In genomic region chr13:114234266-114234644, GRCh38 we compare ENCODE assay signal across 8 cellular contexts. TPM values are rescaled to one million over a fixed set of nuclear protein-coding genes. Genes with fewer than 3 reads are reported as not detected.
DNase-seq lines count a peak whose midpoint lies in the region; ATAC-seq, FAIRE-seq and TF ChIP-seq lines count a peak whose summit lies in the region.

No MANE protein-coding gene starts in this region.

- intact Hi-C loops in CD4-positive, alpha-beta memory T cell (cut with micrococcal nuclease): loop anchor here (2.0 kb wide), 3 partner anchors 47 to 417 kb away; partner anchors contain the start of gene UPF3A
- intact Hi-C loops in endothelial cell of umbilical vein (cut with micrococcal nuclease): loop anchor here (2.0 kb wide), 1 partner anchor 283 kb away; no protein-coding TSS in a partner anchor

- POLR2A ChIA-PET in CD4-positive, alpha-beta memory T cell (lab: Charles Lee; ENCODE audit: partially characterized antibody): no interaction called here
- POLR2A ChIA-PET in endothelial cell of umbilical vein (lab: Charles Lee): no interaction called here

- no peaks in the 10 kb centered on the region for H3K27me3 ChIP-seq in CD4-positive, alpha-beta memory T cell (ENCODE audit: insufficient read depth, low read length)
- peaks cover 20 to 26% of the 10 kb centered on the region in 2 experiments for H3K27me3 ChIP-seq in endothelial cell of umbilical vein (ENCODE audit: control insufficient read depth in 2 of 2, insufficient read depth in 2 of 2, low read length in 2 of 2)
- no peaks in the 10 kb centered on the region for H3K27me3 ChIP-seq in parathyroid adenoma (ENCODE audit: control insufficient read depth, insufficient read depth, low read length)

- H3K36me3 ChIP-seq in CD4-positive, alpha-beta memory T cell (ENCODE audit: insufficient read depth, low read length): peaks cover 21% of the 10 kb centered on the region
- H3K36me3 ChIP-seq in endothelial cell of umbilical vein (ENCODE audit: control insufficient read depth in 2 of 2, extremely low read depth in 1 of 2, insufficient read depth in 2 of 2, low read length in 2 of 2): peaks cover 10 to 12% of the 10 kb centered on the region in 2 experiments
- H3K36me3 ChIP-seq in parathyroid adenoma (ENCODE audit: control insufficient read depth, insufficient read depth, low read length): no peaks in the 10 kb centered on the region

- H3K4me3 ChIP-seq in CD4-positive, alpha-beta memory T cell (ENCODE audit: low read length in 2 of 2): peak overlapping the region; percentile 17 to 66
- H3K4me3 ChIP-seq in endothelial cell of umbilical vein (replicated peaks in 1 of 3; ENCODE audit: insufficient read depth in 1 of 3, low read depth in 1 of 3, low read length in 3 of 3): peak overlapping the region in 2 of 3 experiments; percentile 31 to 96
- H3K4me3 ChIP-seq in parathyroid adenoma (ENCODE audit: low read depth, low read length): peak overlapping the region; percentile 78

- no peaks in the 10 kb centered on the region for H3K9me3 ChIP-seq in CD4-positive, alpha-beta memory T cell (ENCODE audit: control insufficient read depth in 1 of 2, low read length in 2 of 2)
- H3K9me3 ChIP-seq in endothelial cell of umbilical vein (replicated peaks; ENCODE audit: control insufficient read depth, insufficient read depth, low read length) (no peaks in the 10 kb centered on the region), parathyroid adenoma (ENCODE audit: control insufficient read depth, low read length) (no peaks in the 10 kb centered on the region)

- H3K27ac Mint-ChIP-seq in CD4-positive, alpha-beta memory T cell: peak overlapping the region; percentile 39 to 87 (median 75)

- no peak for TF ChIP-seq POLR2A in endothelial cell of umbilical vein (IDR thresholded peaks at IDR 0.05; ENCODE audit: low read depth, low read length)

- H3K27me3 Mint-ChIP-seq in CD4-positive, alpha-beta memory T cell: peaks cover 3% of the 10 kb centered on the region in 2 donors

- CTCF ChIA-PET in CD4-positive, alpha-beta memory T cell (lab: Charles Lee; ENCODE audit: partially characterized antibody): no interaction called here
- CTCF ChIA-PET in endothelial cell of umbilical vein (lab: Charles Lee): no interaction called here

- peaks cover 14 to 25% of the 10 kb centered on the region in 2 donors for H3K36me3 Mint-ChIP-seq in CD4-positive, alpha-beta memory T cell

- peaks cover 16 to 33% (median 27%) of the 10 kb centered on the region in 4 donors for H3K4me1 Mint-ChIP-seq in CD4-positive, alpha-beta memory T cell

- no peak overlapping the region for H3K9ac ChIP-seq in endothelial cell of umbilical vein (replicated peaks; ENCODE audit: extremely low read depth, insufficient read depth, low read length)
- no peak overlapping the region for H3K9ac ChIP-seq in parathyroid adenoma

- peaks cover 0 to 2% (median 0%) of the 10 kb centered on the region in 8 donors for H3K9me3 Mint-ChIP-seq in CD4-positive, alpha-beta memory T cell

- ATAC-seq in HG03520 (IDR thresholded peaks at IDR 0.05; ENCODE audit: unreplicated experiment): no peak

- peak overlapping the region; percentile 46 for H3K27ac ChIP-seq in CD4-positive, alpha-beta memory T cell (ENCODE audit: low read depth, low read length)
- H3K27ac ChIP-seq in endothelial cell of umbilical vein (ENCODE audit: insufficient read depth, low read depth, low read length) (no peak overlapping the region), parathyroid adenoma (peak overlapping the region; percentile 27)

- no TSS peak for BruUV-seq in endothelial cell of umbilical vein (replicated peaks; lab: Mats Ljungman, UMichigan)

- H3K9me1 ChIP-seq in endothelial cell of umbilical vein (replicated peaks; ENCODE audit: control insufficient read depth, extremely low read depth, insufficient read depth, low read length): no peaks in the 10 kb centered on the region

- peaks cover 21% of the 10 kb centered on the region for H3K4me1 ChIP-seq in CD4-positive, alpha-beta memory T cell (ENCODE audit: insufficient read depth, low read length)
- H3K4me1 ChIP-seq in endothelial cell of umbilical vein (ENCODE audit: control insufficient read depth, extremely low read depth, insufficient read depth, low read length) (peaks cover 6% of the 10 kb centered on the region), parathyroid adenoma (no peaks in the 10 kb centered on the region)

- no peak for DNase-seq in CD4-positive, alpha-beta memory T cell
- DNase-seq in OCI-M1 (lab: John Stamatoyannopoulos, UW): peak; percentile 62
- no peak for DNase-seq in endothelial cell of umbilical vein (ENCODE audit: low read depth, low spot score)
- no peak for DNase-seq in SHP77 (lab: John Stamatoyannopoulos, UW)
- no peak for DNase-seq in NCI-H1436 (lab: John Stamatoyannopoulos, UW)
- DNase-seq in NCI-H524 (lab: John Stamatoyannopoulos, UW): no peak

- dilution Hi-C loops in endothelial cell of umbilical vein (cut with MboI; ENCODE audit: extremely low pct_ligation_motif_present, low sequenced_read_pairs): no loop called here

- peak overlapping the region; percentile 38 for H3K4me2 ChIP-seq in endothelial cell of umbilical vein (ENCODE audit: insufficient read depth, low read length)
- H3K4me2 ChIP-seq in parathyroid adenoma (ENCODE audit: low read length): peak overlapping the region; percentile 31

- H2AFZ ChIP-seq in endothelial cell of umbilical vein (ENCODE audit: low read depth, low read length) (peak overlapping the region; percentile 95), parathyroid adenoma (peak overlapping the region; percentile 81)

- no peak for FAIRE-seq in endothelial cell of umbilical vein (lab: Jason Lieb, UNC)

- peaks cover 25% of the 10 kb centered on the region for H3K79me2 ChIP-seq in endothelial cell of umbilical vein (ENCODE audit: control insufficient read depth, insufficient read depth, low read length)
- H3K79me2 ChIP-seq in parathyroid adenoma: no peaks in the 10 kb centered on the region

- H4K20me1 ChIP-seq in endothelial cell of umbilical vein (replicated peaks; ENCODE audit: control insufficient read depth, extremely low read depth, insufficient read depth, low read length): no peaks in the 10 kb centered on the region

- TF ChIP-seq CTCF in endothelial cell of umbilical vein (IDR thresholded peaks at IDR 0.05; ENCODE audit: extremely low read depth in 1 of 2, insufficient read depth in 1 of 2, low read depth in 1 of 2, low read length in 2 of 2) (no peak), parathyroid adenoma (IDR thresholded peaks at IDR 0.05) (no peak)

- H3K4me3 Mint-ChIP-seq in CD4-positive, alpha-beta memory T cell: peak overlapping the region; percentile 83 to 92 (median 89)

TF ChIP-seq in endothelial cell of umbilical vein, 7 proteins besides CTCF, POLR2A, EP300 and RAD21:
- no peak for TF ChIP-seq POLR2AphosphoS5 (IDR thresholded peaks at IDR 0.05; ENCODE audit: insufficient read depth, low read depth, low read length)
- TF ChIP-seq FOS (IDR thresholded peaks at IDR 0.05; ENCODE audit: borderline replicate concordance, insufficient read depth, low read length): no peak
- no peak for TF ChIP-seq GATA2 (IDR thresholded peaks at IDR 0.05; ENCODE audit: insufficient read depth, insufficient read length, low read depth, low read length)
- no peak for TF ChIP-seq JUN (IDR thresholded peaks at IDR 0.05; ENCODE audit: borderline replicate concordance, insufficient read depth, insufficient read length, low read depth)
- no peak for TF ChIP-seq MYC (IDR thresholded peaks at IDR 0.05; ENCODE audit: low read depth, low read length)
- TF ChIP-seq MAX (IDR thresholded peaks at IDR 0.05; ENCODE audit: insufficient read depth, insufficient read length): no peak
- TF ChIP-seq EZH2 (IDR thresholded peaks at IDR 0.05; ENCODE audit: borderline replicate concordance, low read depth, low read length, severe bottlenecking): no peak
TF ChIP-seq in endothelial cell of umbilical vein: peak in this region for 0.

RNA-seq across cellular contexts. Expression of gene CDC16, which starts 0.4 kb away (rescaled TPM):
- 10 to 100 TPM; 86.0 to 87.9 TPM for total RNA-seq in CD4-positive, alpha-beta memory T cell
- 10 to 100 TPM; 12.9 to 21.5 TPM for polyA plus RNA-seq in CD4-positive, alpha-beta memory T cell
- 77.1 and 83.3 TPM in 2 replicates for total RNA-seq in endothelial cell of umbilical vein
- polyA plus RNA-seq in endothelial cell of umbilical vein: 39.2 and 41.6 TPM in 2 replicates
- polyA plus RNA-seq in endothelial cell of umbilical vein (2011; cell fraction: cytosol; rRNA removed): 41.9 and 47.2 TPM in 2 replicates
- polyA plus RNA-seq in endothelial cell of umbilical vein (2011; cell fraction: nucleus; rRNA removed): 164 and 183 TPM in 2 replicates
- 69.9 and 74.9 TPM in 2 replicates for polyA plus RNA-seq in endothelial cell of umbilical vein (2012)
- polyA minus RNA-seq in endothelial cell of umbilical vein: 60.6 and 68.8 TPM in 2 replicates
- 20.4 TPM for polyA minus RNA-seq in endothelial cell of umbilical vein (2011; cell fraction: cytosol; rRNA and poly(A)+ RNA removed)
- polyA minus RNA-seq in endothelial cell of umbilical vein (2011; cell fraction: nucleus; rRNA and poly(A)+ RNA removed): 72.4 and 106 TPM in 2 replicates

RNA-seq across cellular contexts. Expression of gene UPF3A, which starts 47.1 kb away (rescaled TPM):
- total RNA-seq in CD4-positive, alpha-beta memory T cell: 10 to 100 TPM; 85.9 to 91.2 TPM
- 10 to 100 TPM; 11.2 to 34.5 TPM for polyA plus RNA-seq in CD4-positive, alpha-beta memory T cell
- 74.4 and 75.4 TPM in 2 replicates for total RNA-seq in endothelial cell of umbilical vein
- polyA plus RNA-seq in endothelial cell of umbilical vein: 35.2 and 37.2 TPM in 2 replicates
- 38.7 and 39.2 TPM in 2 replicates for polyA plus RNA-seq in endothelial cell of umbilical vein (2011; cell fraction: cytosol; rRNA removed)
- 111 and 145 TPM in 2 replicates for polyA plus RNA-seq in endothelial cell of umbilical vein (2011; cell fraction: nucleus; rRNA removed)
- polyA plus RNA-seq in endothelial cell of umbilical vein (2012): 49.3 and 52.6 TPM in 2 replicates
- 21.2 and 26.4 TPM in 2 replicates for polyA minus RNA-seq in endothelial cell of umbilical vein
- 19.4 TPM for polyA minus RNA-seq in endothelial cell of umbilical vein (2011; cell fraction: cytosol; rRNA and poly(A)+ RNA removed)
- polyA minus RNA-seq in endothelial cell of umbilical vein (2011; cell fraction: nucleus; rRNA and poly(A)+ RNA removed): 32.5 and 34.1 TPM in 2 replicates

RNA-seq across cellular contexts. Expression of gene CFAP97D2, which starts 55.2 kb away (rescaled TPM):
- total RNA-seq in CD4-positive, alpha-beta memory T cell: not detected
- polyA plus RNA-seq in CD4-positive, alpha-beta memory T cell: not detected
- total RNA-seq in endothelial cell of umbilical vein: not detected in 2 replicates
- polyA plus RNA-seq in endothelial cell of umbilical vein: 0.13 TPM in 1 of 2 replicates, not detected in the other
- polyA plus RNA-seq in endothelial cell of umbilical vein (2011; cell fraction: cytosol; rRNA removed): not detected in 2 replicates
- not detected in 2 replicates for polyA plus RNA-seq in endothelial cell of umbilical vein (2011; cell fraction: nucleus; rRNA removed)
- not detected in 2 replicates for polyA plus RNA-seq in endothelial cell of umbilical vein (2012)
- polyA minus RNA-seq in endothelial cell of umbilical vein: not detected in 2 replicates
- not detected for polyA minus RNA-seq in endothelial cell of umbilical vein (2011; cell fraction: cytosol; rRNA and poly(A)+ RNA removed)
- not detected in 2 replicates for polyA minus RNA-seq in endothelial cell of umbilical vein (2011; cell fraction: nucleus; rRNA and poly(A)+ RNA removed)
